In genomic region chr21:25801217-25802015, GRCh38 we compare ENCODE assay signal across 8 cellular contexts.
DNase-seq lines count a peak whose midpoint lies in the region; ATAC-seq and TF ChIP-seq lines count a peak whose summit lies in the region.

No MANE protein-coding gene starts in this region.

- H3K9me2 ChIP-seq in GM23338 (ENCODE audit: insufficient read depth) = no peaks in the 10 kb centered on the region

- H3K27me3 ChIP-seq in GM23338 (ENCODE audit: insufficient read depth) = no peaks in the 10 kb centered on the region
- H3K27me3 ChIP-seq in KMS-11 (ENCODE audit: insufficient read depth, low read depth) = no peaks in the 10 kb centered on the region
- no peaks in the 10 kb centered on the region for H3K27me3 ChIP-seq in thyroid gland

- H4K20me1 ChIP-seq in GM23338 (replicated peaks; ENCODE audit: insufficient read depth) (no peaks in the 10 kb centered on the region), KMS-11 (ENCODE audit: insufficient read depth) (no peaks in the 10 kb centered on the region)

- no peaks in the 10 kb centered on the region for H3F3A ChIP-seq in GM23338 (replicated peaks; ENCODE audit: low read depth)

- H3K9me3 Mint-ChIP-seq in GM23338 = no peaks in the 10 kb centered on the region
- H3K9me3 Mint-ChIP-seq in osteocyte (ENCODE audit: unreplicated experiment) = no peaks in the 10 kb centered on the region

- H3K4me2 ChIP-seq in GM23338 (no peak overlapping the region), KMS-11 (peak overlapping the region; percentile 35)

- ATAC-seq in GM23338 = peak; percentile 98

- H2AFZ ChIP-seq in GM23338 = peak overlapping the region; percentile 67
- H2AFZ ChIP-seq in KMS-11 (ENCODE audit: low read depth) = peak overlapping the region; percentile 45

- no peaks in the 10 kb centered on the region for H3K9me3 ChIP-seq in thyroid gland

- peaks cover 6% of the 10 kb centered on the region for H3K27me3 Mint-ChIP-seq in GM23338 (ENCODE audit: insufficient read depth, low read depth, poor library complexity)
- H3K27me3 Mint-ChIP-seq in osteocyte (ENCODE audit: unreplicated experiment) = peaks cover 35% of the 10 kb centered on the region

- H3K4me3 Mint-ChIP-seq in GM23338 = peak overlapping the region; percentile 54; the same call in 2 of the 3 replicates
- H3K4me3 Mint-ChIP-seq in osteocyte (ENCODE audit: unreplicated experiment) = no peak overlapping the region

- 34 to 38% methylated on average over 20 of the region's 20 CpGs for WGBS in thyroid gland, 2 donors

- H3K36me3 Mint-ChIP-seq in GM23338 (ENCODE audit: low read depth) = no peaks in the 10 kb centered on the region
- H3K36me3 Mint-ChIP-seq in osteocyte (ENCODE audit: unreplicated experiment) = no peaks in the 10 kb centered on the region

- H3K27ac Mint-ChIP-seq in GM23338 (no peak overlapping the region), osteocyte (ENCODE audit: unreplicated experiment) (no peak overlapping the region)

- in situ Hi-C loops in G401 (cut with HindIII; ENCODE audit: low sequenced_read_pairs) = no loop called here

- DNase-seq in G401 (ENCODE audit: low spot score) = peak; percentile 59
- DNase-seq in GM23338 (ENCODE audit: low spot score) = peak; percentile 94
- peak; percentile 45 for DNase-seq in SHP77 treated with DMSO at 0.1 percent for 48 hours (lab: John Stamatoyannopoulos, UW)
- DNase-seq in activated effector memory CD4-positive, alpha-beta T cell treated with anti-CD3 and anti-CD28 coated beads, Interleukin-2, amount 50 U/mL, for 16 hours = peak; percentile 92
- DNase-seq in foreskin melanocyte = peak; percentile 72
- DNase-seq in osteocyte (ENCODE audit: extremely low spot score, unreplicated experiment) = peak; percentile 90
- DNase-seq in thyroid gland = peak; percentile 83 to 91

- peaks cover 11% of the 10 kb centered on the region; the same call in 1 of the 2 replicates for H3K4me1 ChIP-seq in GM23338 (ENCODE audit: insufficient read depth)
- peaks cover 4% of the 10 kb centered on the region for H3K4me1 ChIP-seq in KMS-11 (ENCODE audit: low read depth, poor library complexity, severe bottlenecking)
- peaks cover 0 to 4% of the 10 kb centered on the region in 2 donors for H3K4me1 ChIP-seq in thyroid gland

- H3K79me2 ChIP-seq in GM23338 (replicated peaks; ENCODE audit: insufficient read depth) (no peaks in the 10 kb centered on the region), KMS-11 (ENCODE audit: insufficient read depth, low read depth) (no peaks in the 10 kb centered on the region)

- H3K4me1 Mint-ChIP-seq in GM23338 = peaks cover 8% of the 10 kb centered on the region; the same call in 2 of the 3 replicates
- H3K4me1 Mint-ChIP-seq in osteocyte (ENCODE audit: unreplicated experiment) = peaks cover 5% of the 10 kb centered on the region

- H3K27ac ChIP-seq in GM23338 (ENCODE audit: low read depth) (no peak overlapping the region), KMS-11 (no peak overlapping the region), thyroid gland (no peak overlapping the region)

- no peak for TF ChIP-seq POLR2A in thyroid gland (IDR thresholded peaks at IDR 0.05)

- no peak overlapping the region for H3K4me3 ChIP-seq in GM23338
- H3K4me3 ChIP-seq in KMS-11 (IDR thresholded peaks at IDR 0.05; ENCODE audit: insufficient read depth, low read depth, low read length) = no peak overlapping the region
- H3K4me3 ChIP-seq in thyroid gland (replicated peaks in 1 of 3) = no peak overlapping the region

- H3K36me3 ChIP-seq in GM23338 (ENCODE audit: insufficient read depth) = no peaks in the 10 kb centered on the region
- no peaks in the 10 kb centered on the region for H3K36me3 ChIP-seq in KMS-11 (ENCODE audit: insufficient read depth)
- H3K36me3 ChIP-seq in thyroid gland = no peaks in the 10 kb centered on the region

- intact Hi-C loops in thyroid gland (cut with DNase I) = no loop called here

- no peak overlapping the region for H3K9ac ChIP-seq in KMS-11

- TF ChIP-seq CTCF in GM23338 (conservative IDR thresholded peaks at IDR 0.05; ENCODE audit: low read depth in 2 of 2) (peak; percentile 99 to 100), KMS-11 (conservative IDR thresholded peaks at IDR 0.05; ENCODE audit: low read depth, low read length) (peak; percentile 99), osteocyte (IDR thresholded peaks at IDR 0.05) (peak; percentile 91), thyroid gland (IDR thresholded peaks at IDR 0.05) (peak; percentile 93 to 98 (median 96))

TF ChIP-seq in GM23338, 12 proteins besides CTCF, POLR2A, EP300 and RAD21 (continues in another document):
- TF ChIP-seq ZNF462 (CRISPR knock-in tag; IDR thresholded peaks at IDR 0.05) (0 out of 2 replicates have a peak, but pooled peaks have one; percentile 6), ETS1 (IDR thresholded peaks at IDR 0.05) (no peak), EZH2phosphoT487 (IDR thresholded peaks at IDR 0.05; ENCODE audit: unreplicated experiment) (no peak)
